In the genomic region with DNA sequence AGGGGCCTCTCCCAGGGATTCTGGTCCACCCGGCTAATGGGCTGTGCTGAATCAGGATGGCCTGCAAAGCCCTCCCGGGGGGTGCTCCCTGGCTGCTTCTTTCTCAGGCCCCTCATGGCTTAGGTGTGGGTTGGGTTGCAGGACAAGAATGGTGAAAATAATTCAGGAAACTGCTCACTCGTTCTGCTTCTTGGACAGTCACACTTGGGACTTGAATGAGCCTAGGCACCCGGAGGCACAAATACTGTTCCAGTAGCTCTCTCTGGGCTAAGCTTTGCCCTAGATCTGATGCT, we compare ENCODE assay signal across 21 cellular contexts.
A peak's percentile ranks its signal among the peaks of the same experiment; 100 is the strongest.
DNase-seq lines count a peak whose midpoint lies in the region; TF ChIP-seq lines count a peak whose summit lies in the region.
"Had no signal": no experiment of that assay in that cellular context is flagged by ENCODE, and none has a peak within 500 bp of the region (broad histone marks: within the 10 kb centered on the region; RNA-seq: fewer than 3 reads in every experiment).

No MANE protein-coding gene starts in this region.

- no TSS peak for BruUV-seq in MCF 10A (replicated peaks; lab: Mats Ljungman, UMichigan)

- TF ChIP-seq CTCF in breast epithelium (IDR thresholded peaks at IDR 0.05) (no peak), MCF 10A (IDR thresholded peaks at IDR 0.05; ENCODE audit: unreplicated experiment) (no peak), esophagus muscularis mucosa (IDR thresholded peaks at IDR 0.05) (no peak), osteocyte (IDR thresholded peaks at IDR 0.05) (no peak)

- H3K36me3 ChIP-seq in breast epithelium (no peaks in the 10 kb centered on the region), esophagus muscularis mucosa (no peaks in the 10 kb centered on the region)

- H3K4me1 Mint-ChIP-seq in MCF 10A (ENCODE audit: insufficient read depth, unreplicated experiment) (peaks cover 12% of the 10 kb centered on the region), osteocyte (ENCODE audit: unreplicated experiment) (no peaks in the 10 kb centered on the region)
- H3K4me1 Mint-ChIP-seq: B cell, CD14-positive monocyte had no signal

- H3K9me3 ChIP-seq in breast epithelium (no peaks in the 10 kb centered on the region), esophagus muscularis mucosa (peaks cover 0 to 11% (median 2%) of the 10 kb centered on the region in 4 donors)

- H3K9me3 Mint-ChIP-seq in MCF 10A (ENCODE audit: unreplicated experiment) (no peaks in the 10 kb centered on the region), osteocyte (ENCODE audit: unreplicated experiment) (peaks cover 5% of the 10 kb centered on the region)

- no peak overlapping the region for H3K4me3 ChIP-seq in breast epithelium
- H3K4me3 ChIP-seq in esophagus muscularis mucosa: no peak overlapping the region

- DNase-seq in breast epithelium (ENCODE audit: low spot score in 2 of 2) (peak in 1 of 2 donors; percentile 9), MCF 10A (ENCODE audit: unreplicated experiment) (no peak), esophagus muscularis mucosa (ENCODE audit: extremely low spot score) (peak; percentile 88), osteocyte (ENCODE audit: extremely low spot score, unreplicated experiment) (peak; percentile 60), 8988T (no peak), COR-L47 (lab: John Stamatoyannopoulos, UW) (no peak)
- DNase-seq in stimulated activated CD4-positive, alpha-beta T cell treated with anti-CD3 and anti-CD28 coated beads, Interleukin-15, amount 100 ng/mL, for 24 hours: no peak
- DNase-seq: DMS53, GDM1, GOT3, IMR-90, NCI-H1105, NCI-H146, NCI-H2029, NCI-H2227 treated with DMSO at 0.1 percent for 48 hours, NCI-H510A, NCI-H748 treated with DMSO at 0.1 percent for 48 hours, SIG-M5 had no signal

- no peak overlapping the region for H3K27ac Mint-ChIP-seq in MCF 10A (ENCODE audit: low read depth, unreplicated experiment)
- H3K27ac Mint-ChIP-seq in osteocyte (ENCODE audit: unreplicated experiment): no peak overlapping the region
- H3K27ac Mint-ChIP-seq: B cell, CD14-positive monocyte had no signal

- H3K27ac ChIP-seq in breast epithelium (peak overlapping the region; percentile 45 to 63), esophagus muscularis mucosa (replicated peaks in 1 of 4) (no peak overlapping the region)
- H3K27ac ChIP-seq: KMS-11 had no signal

- no peaks in the 10 kb centered on the region for H3K27me3 Mint-ChIP-seq in MCF 10A (ENCODE audit: insufficient read depth, unreplicated experiment)
- H3K27me3 Mint-ChIP-seq in osteocyte (ENCODE audit: unreplicated experiment): peaks cover 3% of the 10 kb centered on the region

- H3K27me3 ChIP-seq in breast epithelium (no peaks in the 10 kb centered on the region), esophagus muscularis mucosa (peaks cover 0 to 23% (median 0%) of the 10 kb centered on the region in 4 donors)

- H3K4me3 Mint-ChIP-seq in MCF 10A (ENCODE audit: unreplicated experiment): no peak overlapping the region
- H3K4me3 Mint-ChIP-seq in osteocyte (ENCODE audit: unreplicated experiment): no peak overlapping the region
- H3K4me3 Mint-ChIP-seq: B cell, CD14-positive monocyte had no signal

- intact Hi-C loops in breast epithelium (cut with DNase I; ENCODE audit: low total_unique reads) (no loop called here), MCF 10A (cut with micrococcal nuclease) (no loop called here), esophagus muscularis mucosa (cut with DNase I) (no loop called here)

- TF ChIP-seq EP300 in esophagus muscularis mucosa (IDR thresholded peaks at IDR 0.05): no peak

- CTCF ChIA-PET in MCF 10A (lab: Yijun Ruan, JAX): interaction anchor here (0.6 to 1.9 kb wide), 4 partner anchors 54 to 549 kb away, joined by 4 to 11 read pairs (median 4); a partner anchor contains a TSS

- TF ChIP-seq POLR2A in breast epithelium (IDR thresholded peaks at IDR 0.05): no peak
- TF ChIP-seq POLR2A in esophagus muscularis mucosa (IDR thresholded peaks at IDR 0.05; ENCODE audit: low read depth): no peak

- H3K36me3 Mint-ChIP-seq in MCF 10A (ENCODE audit: insufficient read depth, unreplicated experiment): no peaks in the 10 kb centered on the region
- H3K36me3 Mint-ChIP-seq in osteocyte (ENCODE audit: unreplicated experiment): no peaks in the 10 kb centered on the region
- H3K36me3 Mint-ChIP-seq: CD14-positive monocyte had no signal

- H3K4me1 ChIP-seq in breast epithelium: no peaks in the 10 kb centered on the region
- H3K4me1 ChIP-seq in esophagus muscularis mucosa: no peaks in the 10 kb centered on the region

- WGBS in esophagus muscularis mucosa: 78% methylated on average over 4 of the region's 4 CpGs

- POLR2A ChIA-PET in MCF 10A (lab: Yijun Ruan, JAX): interaction anchor here (0.7 to 0.9 kb wide), 3 partner anchors 9 to 47 kb away, joined by 3 read pairs; no protein-coding TSS in a partner anchor

Comparison
In these comparisons a context has a peak if more than half of its experiments do, and no peak if none do; other contexts are left out.
1. DNase-seq: peak in esophagus muscularis mucosa (single experiment) and osteocyte (single experiment); none in MCF 10A (single experiment), 8988T (single experiment), stimulated activated CD4-positive, alpha-beta T cell treated with anti-CD3 and anti-CD28 coated beads, Interleukin-15, amount 100 ng/mL, for 24 hours (single experiment) and COR-L47 (single experiment).
2. H3K27ac ChIP-seq: peak in breast epithelium (2 of 2); none in esophagus muscularis mucosa (0 of 4).